ENCODE assay signal across 9 cellular contexts in genomic region chr11:124674571-124674970, GRCh38. TPM values are rescaled to one million over a fixed set of nuclear protein-coding genes. Genes with fewer than 3 reads are reported as not detected.
A peak's percentile ranks its signal among the peaks of the same experiment; 100 is the strongest.
DNase-seq lines count a peak whose midpoint lies in the region; ATAC-seq and TF ChIP-seq lines count a peak whose summit lies in the region.
"Had no signal": no experiment of that assay in that cellular context is flagged by ENCODE, and none has a peak within 500 bp of the region (broad histone marks: within the 10 kb centered on the region; RNA-seq: fewer than 3 reads in every experiment).

No MANE protein-coding gene starts in this region.

- H3K27me3 ChIP-seq in heart right ventricle: no peaks in the 10 kb centered on the region
- H3K27me3 ChIP-seq in upper lobe of right lung: no peaks in the 10 kb centered on the region

- H3K36me3 ChIP-seq in heart right ventricle (no peaks in the 10 kb centered on the region), mesodermal cell (ENCODE audit: control insufficient read depth, insufficient read depth, low read length) (no peaks in the 10 kb centered on the region), upper lobe of right lung (no peaks in the 10 kb centered on the region)

- intact Hi-C loops in heart right ventricle (cut with DNase I) (loop anchor here in 5 of 10 donors (5.0 kb wide), 2 partner anchors 68 to 88 kb away; partner anchors contain the start of gene ESAM (in 1 of the 5)), cardiac septum (cut with DNase I) (loop anchor here (5.0 to 10.0 kb wide), 2 partner anchors 68 to 280 kb away; partner anchors contain the start of gene CCDC15), upper lobe of right lung (cut with DNase I) (loop anchor here (5.0 kb wide), 1 partner anchor 73 kb away; no protein-coding TSS in a partner anchor)

- H3K27ac ChIP-seq in heart right ventricle (peak overlapping the region in 7 of 10 donors; percentile 81 to 97 (median 89)), mesodermal cell (ENCODE audit: low read depth, low read length, severe bottlenecking) (peak overlapping the region; percentile 93), upper lobe of right lung (peak overlapping the region; percentile 94)

- in situ Hi-C loops in astrocyte of the cerebellum (cut with HindIII; ENCODE audit: low sequenced_read_pairs): no loop called here

- DNase-seq in heart right ventricle (no peak), cardiac septum (ENCODE audit: low spot score) (no peak), astrocyte of the cerebellum (ENCODE audit: low read depth) (no peak), upper lobe of right lung (no peak), inferior parietal cortex (ENCODE audit: extremely low spot score) (no peak), globus pallidus (ENCODE audit: low spot score) (no peak)
- DNase-seq: GDM1 had no signal

- H3K9me3 ChIP-seq in heart right ventricle (no peaks in the 10 kb centered on the region), mesodermal cell (ENCODE audit: control insufficient read depth, low read length) (no peaks in the 10 kb centered on the region), upper lobe of right lung (no peaks in the 10 kb centered on the region)

- H3K4me1 ChIP-seq in heart right ventricle (peaks cover 3 to 44% (median 27%) of the 10 kb centered on the region in 9 donors), mesodermal cell (ENCODE audit: control insufficient read depth, insufficient read depth, low read length, poor library complexity, severe bottlenecking) (no peaks in the 10 kb centered on the region), upper lobe of right lung (peaks cover 20% of the 10 kb centered on the region)

- peak overlapping the region; percentile 65 to 86 (median 70) for H3K4me3 ChIP-seq in heart right ventricle
- H3K4me3 ChIP-seq in astrocyte of the cerebellum (ENCODE audit: low read depth, low read length): peak overlapping the region; percentile 73
- peak overlapping the region; percentile 55 for H3K4me3 ChIP-seq in mesodermal cell (ENCODE audit: extremely low read depth, insufficient read depth, low read length, poor library complexity, severe bottlenecking)
- peak overlapping the region; percentile 78 for H3K4me3 ChIP-seq in upper lobe of right lung

- WGBS in heart right ventricle, 2 donors: 90 to 91% methylated on average over 5 of the region's 5 CpGs
- WGBS in mesodermal cell (ENCODE audit: insufficient coverage in 2 of 2), 2 experiments: 50 to 92% methylated on average over 1 to 5 of the region's 5 CpGs

- no peak for TF ChIP-seq CTCF in heart right ventricle (IDR thresholded peaks at IDR 0.05)
- TF ChIP-seq CTCF in astrocyte of the cerebellum (IDR thresholded peaks at IDR 0.05; ENCODE audit: low read depth, low read length, missing control alignments): no peak
- TF ChIP-seq CTCF in upper lobe of right lung (IDR thresholded peaks at IDR 0.05): no peak

- ATAC-seq in heart right ventricle (no peak), upper lobe of right lung (no peak), HG02852 (IDR thresholded peaks at IDR 0.05; ENCODE audit: unreplicated experiment) (no peak)

RNA-seq across cellular contexts. Expression of gene SPA17, which starts 0.9 kb away (rescaled TPM):
- total RNA-seq in heart right ventricle (1 to 10 TPM in 9 of 10 donors, under 1 TPM in 1; 0.62 to 4.9 (median 2.0) TPM), cardiac septum (1.8 TPM), upper lobe of right lung (4.8 TPM)
- polyA plus RNA-seq in heart right ventricle: 1 to 10 TPM; 4.4 to 4.8 TPM
- polyA plus RNA-seq in mesodermal cell (2013, experiment 1 of 2): 22.0 TPM
- 25.5 TPM for polyA plus RNA-seq in mesodermal cell (2013, experiment 2 of 2)

RNA-seq across cellular contexts. Expression of gene SIAE, which starts 1.0 kb away (rescaled TPM):
- total RNA-seq in heart right ventricle: 10 to 100 TPM; 67.0 to 92.9 (median 74.3) TPM
- 10 to 100 TPM; 17.9 to 78.0 TPM for polyA plus RNA-seq in heart right ventricle
- 42.5 TPM for total RNA-seq in cardiac septum
- 11.1 TPM for polyA plus RNA-seq in mesodermal cell (2013, experiment 1 of 2)
- 10.9 TPM for polyA plus RNA-seq in mesodermal cell (2013, experiment 2 of 2)
- 41.6 TPM for total RNA-seq in upper lobe of right lung

RNA-seq across cellular contexts. Expression of gene TBRG1, which starts 51.9 kb away (rescaled TPM):
- total RNA-seq in heart right ventricle: 10 to 100 TPM; 16.4 to 21.5 (median 19.2) TPM
- polyA plus RNA-seq in heart right ventricle: 10 to 100 TPM; 19.1 to 19.2 TPM
- total RNA-seq in cardiac septum: 21.3 TPM
- 42.1 TPM for polyA plus RNA-seq in mesodermal cell (2013, experiment 1 of 2)
- 32.4 TPM for polyA plus RNA-seq in mesodermal cell (2013, experiment 2 of 2)
- total RNA-seq in upper lobe of right lung: 44.9 TPM
